In genomic region chr1:51750218-51750617, GRCh38 we compare ENCODE assay signal across 20 cellular contexts.
DNase-seq lines count a peak whose midpoint lies in the region; ATAC-seq lines count a peak whose summit lies in the region.
"Had no signal": no experiment of that assay in that cellular context is flagged by ENCODE, and none has a peak within 500 bp of the region (broad histone marks: within the 10 kb centered on the region; RNA-seq: fewer than 3 reads in every experiment).

No MANE protein-coding gene starts in this region.

- ATAC-seq in GM19455 (IDR thresholded peaks at IDR 0.05; ENCODE audit: unreplicated experiment): no peak
- ATAC-seq in HG03039 (IDR thresholded peaks at IDR 0.05; ENCODE audit: unreplicated experiment): no peak
- ATAC-seq: naive thymus-derived CD8-positive, alpha-beta T cell had no signal

- peaks cover 4% of the 10 kb centered on the region for H3K4me1 Mint-ChIP-seq in T-helper 2 cell treated with Interferon-gamma antibody and Interleukin-4, amounts not matched to agents 5 μg/mL and 100 μg/mL, for 36 hours (ENCODE audit: low read depth)
- H3K4me1 Mint-ChIP-seq: memory B cell had no signal

- H3K4me3 Mint-ChIP-seq in T-helper 2 cell treated with Interferon-gamma antibody and Interleukin-4, amounts not matched to agents 5 μg/mL and 100 μg/mL, for 36 hours: no peak overlapping the region
- H3K4me3 Mint-ChIP-seq: activated naive CD8-positive, alpha-beta T cell treated with anti-CD3 and anti-CD28 coated beads, Interleukin-2, amount 10 ng/mL, durations not matched to agents 7 days and 5 days; memory B cell; naive thymus-derived CD8-positive, alpha-beta T cell had no signal

- peaks cover 16% of the 10 kb centered on the region for H3K36me3 Mint-ChIP-seq in T-helper 2 cell treated with Interferon-gamma antibody and Interleukin-4, amounts not matched to agents 5 μg/mL and 100 μg/mL, for 36 hours (ENCODE audit: low read depth)

- DNase-seq in Daoy (ENCODE audit: low read depth) (peak; percentile 16), LHCN-M2 (ENCODE audit: low read depth) (peak; percentile 65), astrocyte of the hippocampus (ENCODE audit: low read depth, low spot score) (peak; percentile 27), iris pigment epithelial cell (ENCODE audit: low read depth) (peak; percentile 49), 8988T (no peak)
- DNase-seq in T-helper 2 cell treated with Interferon-gamma antibody and Interleukin-4, amounts not matched to agents 5 μg/mL and 100 μg/mL, for 36 hours (ENCODE audit: low spot score): no peak
- DNase-seq: activated CD4-positive, alpha-beta T cell treated with anti-CD3 and anti-CD28 coated beads for 1 hour; activated naive CD8-positive, alpha-beta T cell treated with anti-CD3 and anti-CD28 coated beads, Interleukin-2, amount 10 ng/mL, durations not matched to agents 7 days and 5 days; MV-4-11; naive thymus-derived CD8-positive, alpha-beta T cell; NCI-H1694 treated with DMSO at 0.1 percent for 48 hours; NCI-H226; stimulated activated CD4-positive, alpha-beta T cell treated with anti-CD3 and anti-CD28 coated beads, Interleukin-1b, Interleukin-23, amount 100 ng/mL, for 48 hours; stimulated activated naive CD4-positive, alpha-beta T cell treated with Interleukin-2 at 50 U/mL for 16 hours; T1000; thyroid gland had no signal

- no peak overlapping the region for H3K27ac Mint-ChIP-seq in T-helper 2 cell treated with Interferon-gamma antibody and Interleukin-4, amounts not matched to agents 5 μg/mL and 100 μg/mL, for 36 hours
- H3K27ac Mint-ChIP-seq: activated naive CD8-positive, alpha-beta T cell treated with anti-CD3 and anti-CD28 coated beads, Interleukin-2, amount 10 ng/mL, durations not matched to agents 7 days and 5 days; activated T-helper 2 cell treated with anti-CD3 and anti-CD28 coated beads, Interferon-gamma antibody, Interleukin-2, Interleukin-4, amounts not matched to agents 10 μg/mL and 5 μg/mL and 100 μg/mL, durations not matched to agents 14 hours and 24 hours and 36 hours; memory B cell; naive thymus-derived CD8-positive, alpha-beta T cell had no signal

- peaks cover 5% of the 10 kb centered on the region for H3K9me3 Mint-ChIP-seq in T-helper 2 cell treated with Interferon-gamma antibody and Interleukin-4, amounts not matched to agents 5 μg/mL and 100 μg/mL, for 36 hours

- H3K27me3 Mint-ChIP-seq in T-helper 2 cell treated with Interferon-gamma antibody and Interleukin-4, amounts not matched to agents 5 μg/mL and 100 μg/mL, for 36 hours (ENCODE audit: low read depth): no peaks in the 10 kb centered on the region
- H3K27me3 Mint-ChIP-seq: activated naive CD8-positive, alpha-beta T cell treated with anti-CD3 and anti-CD28 coated beads, Interleukin-2, amount 10 ng/mL, durations not matched to agents 7 days and 5 days; memory B cell; naive thymus-derived CD8-positive, alpha-beta T cell had no signal

Comparison
In these comparisons a context has a peak if more than half of its experiments do, and no peak if none do; other contexts are left out.
1. DNase-seq: peak in Daoy (single experiment), LHCN-M2 (single experiment), astrocyte of the hippocampus (single experiment) and iris pigment epithelial cell (single experiment); none in 8988T (single experiment) and T-helper 2 cell treated with Interferon-gamma antibody and Interleukin-4, amounts not matched to agents 5 μg/mL and 100 μg/mL, for 36 hours (single experiment).